ENCODE assay signal across 1 cellular context in the genomic region with DNA sequence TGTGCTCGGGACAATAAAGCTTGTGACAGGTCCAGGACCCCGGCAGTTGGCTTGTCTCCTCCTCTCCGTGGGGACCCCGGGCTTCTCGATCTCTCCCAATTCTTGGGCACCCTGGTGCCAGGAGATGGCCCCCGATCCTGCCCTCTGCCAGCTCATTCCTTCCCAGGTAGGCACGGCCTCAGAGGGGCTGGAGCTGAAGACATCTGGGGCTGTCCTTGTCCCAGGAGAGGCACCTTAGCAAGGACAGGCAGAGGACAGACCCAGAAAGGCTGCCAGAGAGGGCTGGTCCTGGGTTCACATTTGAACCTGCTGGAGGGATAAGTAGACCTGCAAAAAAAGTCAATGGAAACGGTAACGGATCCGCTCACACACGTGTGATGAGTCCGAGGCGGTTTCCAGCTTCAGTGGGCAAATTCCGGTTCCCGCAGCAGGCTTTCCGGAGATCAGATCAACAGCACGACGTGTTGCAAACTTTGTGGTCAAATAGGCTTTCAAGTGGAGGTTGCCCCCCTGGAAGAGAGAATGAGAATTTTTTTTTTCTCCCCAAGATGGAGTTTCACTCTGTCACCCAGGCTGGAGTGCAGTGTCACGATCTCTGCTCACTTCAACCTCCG.
TF ChIP-seq lines count a peak whose summit lies in the region.

No MANE protein-coding gene starts in this region.

TF ChIP-seq in GM23338, 12 proteins besides CTCF, POLR2A, EP300 and RAD21 (continued from another document):
- TF ChIP-seq, protein P1, sequence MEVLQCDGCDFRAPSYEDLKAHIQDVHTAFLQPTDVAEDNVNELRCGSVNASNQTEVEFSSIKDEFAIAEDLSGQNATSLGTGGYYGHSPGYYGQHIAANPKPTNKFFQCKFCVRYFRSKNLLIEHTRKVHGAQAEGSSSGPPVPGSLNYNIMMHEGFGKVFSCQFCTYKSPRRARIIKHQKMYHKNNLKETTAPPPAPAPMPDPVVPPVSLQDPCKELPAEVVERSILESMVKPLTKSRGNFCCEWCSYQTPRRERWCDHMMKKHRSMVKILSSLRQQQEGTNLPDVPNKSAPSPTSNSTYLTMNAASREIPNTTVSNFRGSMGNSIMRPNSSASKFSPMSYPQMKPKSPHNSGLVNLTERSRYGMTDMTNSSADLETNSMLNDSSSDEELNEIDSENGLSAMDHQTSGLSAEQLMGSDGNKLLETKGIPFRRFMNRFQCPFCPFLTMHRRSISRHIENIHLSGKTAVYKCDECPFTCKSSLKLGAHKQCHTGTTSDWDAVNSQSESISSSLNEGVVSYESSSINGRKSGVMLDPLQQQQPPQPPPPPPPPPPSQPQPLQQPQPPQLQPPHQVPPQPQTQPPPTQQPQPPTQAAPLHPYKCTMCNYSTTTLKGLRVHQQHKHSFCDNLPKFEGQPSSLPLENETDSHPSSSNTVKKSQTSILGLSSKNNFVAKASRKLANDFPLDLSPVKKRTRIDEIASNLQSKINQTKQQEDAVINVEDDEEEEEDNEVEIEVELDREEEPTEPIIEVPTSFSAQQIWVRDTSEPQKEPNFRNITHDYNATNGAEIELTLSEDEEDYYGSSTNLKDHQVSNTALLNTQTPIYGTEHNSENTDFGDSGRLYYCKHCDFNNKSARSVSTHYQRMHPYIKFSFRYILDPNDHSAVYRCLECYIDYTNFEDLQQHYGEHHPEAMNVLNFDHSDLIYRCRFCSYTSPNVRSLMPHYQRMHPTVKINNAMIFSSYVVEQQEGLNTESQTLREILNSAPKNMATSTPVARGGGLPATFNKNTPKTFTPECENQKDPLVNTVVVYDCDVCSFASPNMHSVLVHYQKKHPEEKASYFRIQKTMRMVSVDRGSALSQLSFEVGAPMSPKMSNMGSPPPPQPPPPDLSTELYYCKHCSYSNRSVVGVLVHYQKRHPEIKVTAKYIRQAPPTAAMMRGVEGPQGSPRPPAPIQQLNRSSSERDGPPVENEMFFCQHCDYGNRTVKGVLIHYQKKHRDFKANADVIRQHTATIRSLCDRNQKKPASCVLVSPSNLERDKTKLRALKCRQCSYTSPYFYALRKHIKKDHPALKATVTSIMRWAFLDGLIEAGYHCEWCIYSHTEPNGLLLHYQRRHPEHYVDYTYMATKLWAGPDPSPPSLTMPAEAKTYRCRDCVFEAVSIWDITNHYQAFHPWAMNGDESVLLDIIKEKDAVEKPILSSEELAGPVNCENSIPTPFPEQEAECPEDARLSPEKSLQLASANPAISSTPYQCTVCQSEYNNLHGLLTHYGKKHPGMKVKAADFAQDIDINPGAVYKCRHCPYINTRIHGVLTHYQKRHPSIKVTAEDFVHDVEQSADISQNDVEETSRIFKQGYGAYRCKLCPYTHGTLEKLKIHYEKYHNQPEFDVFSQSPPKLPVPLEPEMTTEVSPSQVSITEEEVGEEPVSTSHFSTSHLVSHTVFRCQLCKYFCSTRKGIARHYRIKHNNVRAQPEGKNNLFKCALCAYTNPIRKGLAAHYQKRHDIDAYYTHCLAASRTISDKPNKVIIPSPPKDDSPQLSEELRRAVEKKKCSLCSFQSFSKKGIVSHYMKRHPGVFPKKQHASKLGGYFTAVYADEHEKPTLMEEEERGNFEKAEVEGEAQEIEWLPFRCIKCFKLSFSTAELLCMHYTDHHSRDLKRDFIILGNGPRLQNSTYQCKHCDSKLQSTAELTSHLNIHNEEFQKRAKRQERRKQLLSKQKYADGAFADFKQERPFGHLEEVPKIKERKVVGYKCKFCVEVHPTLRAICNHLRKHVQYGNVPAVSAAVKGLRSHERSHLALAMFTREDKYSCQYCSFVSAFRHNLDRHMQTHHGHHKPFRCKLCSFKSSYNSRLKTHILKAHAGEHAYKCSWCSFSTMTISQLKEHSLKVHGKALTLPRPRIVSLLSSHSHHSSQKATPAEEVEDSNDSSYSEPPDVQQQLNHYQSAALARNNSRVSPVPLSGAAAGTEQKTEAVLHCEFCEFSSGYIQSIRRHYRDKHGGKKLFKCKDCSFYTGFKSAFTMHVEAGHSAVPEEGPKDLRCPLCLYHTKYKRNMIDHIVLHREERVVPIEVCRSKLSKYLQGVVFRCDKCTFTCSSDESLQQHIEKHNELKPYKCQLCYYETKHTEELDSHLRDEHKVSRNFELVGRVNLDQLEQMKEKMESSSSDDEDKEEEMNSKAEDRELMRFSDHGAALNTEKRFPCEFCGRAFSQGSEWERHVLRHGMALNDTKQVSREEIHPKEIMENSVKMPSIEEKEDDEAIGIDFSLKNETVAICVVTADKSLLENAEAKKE (CRISPR knock-in tag; IDR thresholded peaks at IDR 0.05), result no peak
- TF ChIP-seq POLR2AphosphoS5 (IDR thresholded peaks at IDR 0.05; ENCODE audit: low read depth), result no peak; the same call in 1 of the 2 replicates
- no peak for TF ChIP-seq CREB1 (CRISPR knock-in tag; IDR thresholded peaks at IDR 0.05; ENCODE audit: low read depth)
- no peak for TF ChIP-seq EZH2 (IDR thresholded peaks at IDR 0.05; ENCODE audit: low read depth, unreplicated experiment)
- TF ChIP-seq NANOG (IDR thresholded peaks at IDR 0.05; ENCODE audit: borderline replicate concordance), result no peak
